8 cellular contexts compared by ENCODE assay signal in genomic region chrX:18377802-18378201, GRCh38. TPM values are rescaled to one million over a fixed set of nuclear protein-coding genes. Genes with fewer than 3 reads are reported as not detected.
DNase-seq lines count a peak whose midpoint lies in the region; ATAC-seq, FAIRE-seq and TF ChIP-seq lines count a peak whose summit lies in the region.

No MANE protein-coding gene starts in this region.

- DNase-seq in Calu3, result peak; percentile 29
- peak; percentile 53 for DNase-seq in H9
- peak; percentile 63 for DNase-seq in OCI-M1 (lab: John Stamatoyannopoulos, UW)
- DNase-seq in bronchial epithelial cell (ENCODE audit: low read depth), result peak; percentile 3
- DNase-seq in naive thymus-derived CD8-positive, alpha-beta T cell, result peak in 8 of 10 donors; percentile 1 to 61 (median 22)

- intact Hi-C loops in Calu3 (cut with micrococcal nuclease; ENCODE audit: unreplicated experiment), result no loop called here

- H3K56ac ChIP-seq in H9 (ENCODE audit: insufficient read length, low read depth, low read length), result no peak overlapping the region

- H2BK20ac ChIP-seq in H9 (ENCODE audit: low read depth, low read length, poor library complexity, severe bottlenecking), result no peak overlapping the region

- TF ChIP-seq CTCF in Calu3 (IDR thresholded peaks at IDR 0.05; ENCODE audit: unreplicated experiment) (peak; percentile 25), H9 (conservative IDR thresholded peaks at IDR 0.05) (peak; percentile 69), bronchial epithelial cell (IDR thresholded peaks at IDR 0.05; ENCODE audit: insufficient read depth, low read length, severe bottlenecking) (peak; percentile 30)

- H3K4me2 ChIP-seq in H9 (ENCODE audit: insufficient read depth, insufficient read length, low read length), result no peak overlapping the region

- H3K4me1 ChIP-seq in H9 (ENCODE audit: insufficient read depth, low read length), result no peaks in the 10 kb centered on the region

- POLR2A ChIA-PET in naive thymus-derived CD8-positive, alpha-beta T cell (lab: Charles Lee), result interaction anchor here (0.6 kb wide), 1 partner anchor 956 kb away, joined by 7 read pairs; no protein-coding TSS in a partner anchor

- H3K9me3 ChIP-seq in H9 (ENCODE audit: control insufficient read depth, low read depth, low read length), result peaks cover 20% of the 10 kb centered on the region

- FAIRE-seq in bronchial epithelial cell (lab: Jason Lieb, UNC), result no peak

- no peaks in the 10 kb centered on the region for H3K79me2 ChIP-seq in H9 (ENCODE audit: insufficient read depth, low read length)

- H4K20me1 ChIP-seq in H9 (ENCODE audit: control insufficient read depth, insufficient read depth, insufficient read length), result no peaks in the 10 kb centered on the region

- H4K8ac ChIP-seq in H9 (replicated peaks; ENCODE audit: insufficient read length, low read depth, low read length), result no peak overlapping the region

- no peak overlapping the region for H2AK5ac ChIP-seq in H9 (ENCODE audit: insufficient read length, low read length)

- H3K79me1 ChIP-seq in H9 (ENCODE audit: insufficient read depth, low read depth, low read length, poor library complexity, severe bottlenecking), result no peaks in the 10 kb centered on the region

- BruUV-seq in Calu3 (replicated peaks; lab: Mats Ljungman, UMichigan), result no TSS peak

- H3K36me3 Mint-ChIP-seq in Calu3 (ENCODE audit: insufficient read depth, unreplicated experiment), result no peaks in the 10 kb centered on the region
- peaks cover 0 to 5% (median 0%) of the 10 kb centered on the region in 3 experiments; a peak in 2 of 7 replicates for H3K36me3 Mint-ChIP-seq in H9 (ENCODE audit: insufficient read depth in 1 of 3, low read depth in 3 of 3)
- no peaks in the 10 kb centered on the region for H3K36me3 Mint-ChIP-seq in naive thymus-derived CD8-positive, alpha-beta T cell

- peak; percentile 59 to 73 for ATAC-seq in naive thymus-derived CD8-positive, alpha-beta T cell
- ATAC-seq in HG03095 (IDR thresholded peaks at IDR 0.05; ENCODE audit: unreplicated experiment), result no peak
- ATAC-seq in HG03565 (IDR thresholded peaks at IDR 0.05; ENCODE audit: unreplicated experiment), result no peak
- ATAC-seq in GM21825 (IDR thresholded peaks at IDR 0.05; ENCODE audit: unreplicated experiment), result no peak

- no peak overlapping the region for H3K23ac ChIP-seq in H9 (ENCODE audit: insufficient read length, low read depth, low read length)

- H2BK120ac ChIP-seq in H9 (ENCODE audit: low read depth, low read length, poor library complexity, severe bottlenecking), result no peak overlapping the region

- no peak overlapping the region for H3K4ac ChIP-seq in H9 (ENCODE audit: low read depth, low read length)

- no peaks in the 10 kb centered on the region for H3K36me3 ChIP-seq in bronchial epithelial cell (ENCODE audit: control insufficient read depth, insufficient read depth, low read length)

- CTCF ChIA-PET in Calu3 (lab: Charles Lee), result interaction anchor here (0.6 to 1.4 kb wide), 3 partner anchors 433 to 639 kb away, joined by 3 to 4 read pairs (median 4); no protein-coding TSS in a partner anchor

- no peaks in the 10 kb centered on the region for H3K9me3 Mint-ChIP-seq in Calu3 (ENCODE audit: low read depth, unreplicated experiment)
- peaks cover 59 to 64% of the 10 kb centered on the region in 2 experiments for H3K9me3 Mint-ChIP-seq in H9
- H3K9me3 Mint-ChIP-seq in naive thymus-derived CD8-positive, alpha-beta T cell, result peaks cover 0 to 3% (median 0%) of the 10 kb centered on the region in 9 donors

- H3K27ac ChIP-seq in H9 (ENCODE audit: insufficient read length, low read depth, low read length), result no peak overlapping the region

- no peak overlapping the region for H3K27ac Mint-ChIP-seq in Calu3 (ENCODE audit: unreplicated experiment)
- no peak overlapping the region for H3K27ac Mint-ChIP-seq in H9
- peak overlapping the region in 4 of 10 donors; percentile 11 to 84 (median 28) for H3K27ac Mint-ChIP-seq in naive thymus-derived CD8-positive, alpha-beta T cell

- H3K23me2 ChIP-seq in H9 (ENCODE audit: insufficient read length, low read depth, low read length, poor library complexity, severe bottlenecking), result no peaks in the 10 kb centered on the region

- H3K27me3 Mint-ChIP-seq in Calu3 (ENCODE audit: unreplicated experiment), result peaks cover 23% of the 10 kb centered on the region
- peaks cover 5% of the 10 kb centered on the region; the same call in 1 of the 2 replicates for H3K27me3 Mint-ChIP-seq in H9 (ENCODE audit: low read depth)
- H3K27me3 Mint-ChIP-seq in naive thymus-derived CD8-positive, alpha-beta T cell, result peaks cover 0 to 2% (median 0%) of the 10 kb centered on the region in 5 donors

- H4K5ac ChIP-seq in H9 (ENCODE audit: insufficient read length, low read depth, low read length), result no peak overlapping the region

- H3K9ac ChIP-seq in H9 (ENCODE audit: extremely low read depth, insufficient read length, low read length), result no peak overlapping the region

- H4K91ac ChIP-seq in H9 (ENCODE audit: insufficient read length, low read depth, low read length), result no peak overlapping the region

- H2BK15ac ChIP-seq in H9 (ENCODE audit: low read depth, low read length), result no peak overlapping the region

- no CpG with 5 or more reads among the region's 6 CpGs for WGBS in H9 (ENCODE audit: extremely low coverage, insufficient read length, low lambda C conversion rate)

- H3K14ac ChIP-seq in H9 (ENCODE audit: insufficient read depth, low read length), result no peak overlapping the region

- H2BK5ac ChIP-seq in H9 (ENCODE audit: insufficient read length, low read length), result no peak overlapping the region

- H3K27me3 ChIP-seq in H9 (ENCODE audit: insufficient read depth, low read length) (no peaks in the 10 kb centered on the region), bronchial epithelial cell (ENCODE audit: control insufficient read depth, insufficient read depth, low read length) (no peaks in the 10 kb centered on the region)

- no peak overlapping the region for H2BK12ac ChIP-seq in H9 (ENCODE audit: insufficient read length, low read depth, low read length)

- no peak overlapping the region for H3T11ph ChIP-seq in H9 (ENCODE audit: low read length)

- no peak overlapping the region for H3K4me3 Mint-ChIP-seq in Calu3 (ENCODE audit: low read depth, unreplicated experiment)
- no peak overlapping the region for H3K4me3 Mint-ChIP-seq in H9
- no peak overlapping the region for H3K4me3 Mint-ChIP-seq in naive thymus-derived CD8-positive, alpha-beta T cell

- no peak overlapping the region for H2AFZ ChIP-seq in H9 (ENCODE audit: low read length)

- H3K18ac ChIP-seq in H9 (ENCODE audit: insufficient read length, low read depth, low read length), result no peak overlapping the region

- H3K4me1 Mint-ChIP-seq in Calu3 (ENCODE audit: low read depth, unreplicated experiment), result no peaks in the 10 kb centered on the region
- H3K4me1 Mint-ChIP-seq in H9, result no peaks in the 10 kb centered on the region
- H3K4me1 Mint-ChIP-seq in naive thymus-derived CD8-positive, alpha-beta T cell, result peaks cover 0 to 5% (median 4%) of the 10 kb centered on the region in 4 donors

- H3K4me3 ChIP-seq in bronchial epithelial cell (ENCODE audit: low read depth, low read length), result no peak overlapping the region

RNA-seq across cellular contexts. Expression of gene SCML2, which starts 23.3 kb away (rescaled TPM):
- total RNA-seq in Calu3 (2022) (1.4 and 1.9 TPM in 2 replicates), H9 (2021) (14.4 and 15.5 TPM in 2 replicates), bronchial epithelial cell (0.38 and 0.79 TPM in 2 replicates)
- 1 to 10 TPM; 2.1 to 2.4 TPM for total RNA-seq in naive thymus-derived CD8-positive, alpha-beta T cell
- polyA plus RNA-seq in naive thymus-derived CD8-positive, alpha-beta T cell, result 1 to 10 TPM in 1 of 3 donors, under 1 TPM in 2; 0.47 to 1.1 (median 0.66) TPM

RNA-seq across cellular contexts. Expression of gene CDKL5, which starts 47.6 kb away (rescaled TPM):
- total RNA-seq in Calu3 (2022), result 17.7 and 20.9 TPM in 2 replicates
- 16.9 and 19.5 TPM in 2 replicates for total RNA-seq in H9 (2021)
- total RNA-seq in bronchial epithelial cell, result 2.6 and 4.5 TPM in 2 replicates
- total RNA-seq in naive thymus-derived CD8-positive, alpha-beta T cell, result 1 to 10 TPM; 5.5 to 5.6 TPM
- polyA plus RNA-seq in naive thymus-derived CD8-positive, alpha-beta T cell, result 1 to 10 TPM in 1 of 3 donors, under 1 TPM in 2; 0.74 to 1.3 (median 0.95) TPM

Comparison
In these comparisons a context has a peak if more than half of its experiments do, and no peak if none do; other contexts are left out.
1. DNase-seq: peak in every context shown above with its lines; median percentile 63 in OCI-M1; 53 in H9; 29 in Calu3; 22 in naive thymus-derived CD8-positive, alpha-beta T cell; 3 in bronchial epithelial cell.
2. ATAC-seq: peak in naive thymus-derived CD8-positive, alpha-beta T cell (2 of 2); none in HG03095 (single experiment), HG03565 (single experiment) and GM21825 (single experiment).
3. Peak in every context shown above with its lines, with median percentiles within 50 percentile points of each other: CTCF ChIP-seq.